8 cellular contexts compared by ENCODE assay signal in the genomic region with DNA sequence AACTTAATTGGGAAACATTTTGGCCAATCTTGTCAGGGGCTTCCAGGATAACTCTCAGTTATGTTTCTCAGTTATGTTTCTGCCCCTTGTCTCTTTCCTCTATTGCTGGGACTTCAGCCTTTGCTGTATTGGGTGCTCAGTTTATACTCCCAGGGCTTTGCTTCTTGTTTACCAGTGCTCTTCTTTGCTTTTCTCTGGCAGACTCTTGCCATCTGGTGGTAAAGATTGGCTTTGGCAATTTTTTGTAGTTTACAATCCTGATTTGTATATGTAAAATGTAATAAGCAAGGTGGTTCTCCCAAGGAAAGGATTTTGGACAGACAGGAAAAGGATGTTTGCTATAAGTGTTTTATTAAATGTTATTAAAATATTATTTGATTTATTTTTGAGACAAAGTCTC. TPM values are rescaled to one million over a fixed set of nuclear protein-coding genes. Genes with fewer than 3 reads are reported as not detected.
A peak's percentile ranks its signal among the peaks of the same experiment; 100 is the strongest.
DNase-seq lines count a peak whose midpoint lies in the region; ATAC-seq, FAIRE-seq and TF ChIP-seq lines count a peak whose summit lies in the region.

No MANE protein-coding gene starts in this region.

- H3K4me3 ChIP-seq in AG09309 (ENCODE audit: control insufficient read depth, low read depth, low read length): no peak overlapping the region
- H3K4me3 ChIP-seq in K562: no peak overlapping the region
- H3K4me3 ChIP-seq in left lung: no peak overlapping the region

- no peaks in the 10 kb centered on the region for H3K9me1 ChIP-seq in K562 (ENCODE audit: control insufficient read depth, insufficient read depth, low read length)

- intact Hi-C loops in K562 (cut with micrococcal nuclease) (loop anchor here (1.0 kb wide), 1 partner anchor 151 kb away; no protein-coding TSS in a partner anchor), left lung (cut with DNase I) (no loop called here)

- no peak overlapping the region for H3K4me2 ChIP-seq in K562 (ENCODE audit: insufficient read depth, low read length)

- no peak overlapping the region for H3K9ac ChIP-seq in K562 (ENCODE audit: insufficient read depth in 1 of 2, low read depth in 2 of 2, low read length in 2 of 2)

- no peak overlapping the region for H3K27ac ChIP-seq in K562 (ENCODE audit: extremely low read depth, low read depth, low read length)
- H3K27ac ChIP-seq in left lung: no peak overlapping the region

- TF ChIP-seq EP300 in K562 (IDR thresholded peaks at IDR 0.05; ENCODE audit: low read length): no peak

- no peaks in the 10 kb centered on the region for H3K9me3 ChIP-seq in K562 (replicated peaks; ENCODE audit: control insufficient read depth, insufficient read depth, low read depth, low read length)
- no peaks in the 10 kb centered on the region for H3K9me3 ChIP-seq in left lung

- TF ChIP-seq POLR2A in GM12891 (IDR thresholded peaks at IDR 0.05; ENCODE audit: low read depth, low read length) (no peak), K562 (conservative IDR thresholded peaks at IDR 0.05) (no peak)

- in situ Hi-C loops in K562 (cut with MboI): no loop called here

- no peaks in the 10 kb centered on the region for H4K20me1 ChIP-seq in K562 (replicated peaks; ENCODE audit: control insufficient read depth, insufficient read depth, low read length)

- peak; percentile 72 for ATAC-seq in K562
- ATAC-seq in left lung: peak; percentile 47
- no peak for ATAC-seq in GM19395 (IDR thresholded peaks at IDR 0.05; ENCODE audit: unreplicated experiment)
- no peak for ATAC-seq in GM21528 (IDR thresholded peaks at IDR 0.05; ENCODE audit: low FRiP score, unreplicated experiment)
- no peak for ATAC-seq in GM21717 (IDR thresholded peaks at IDR 0.05; ENCODE audit: unreplicated experiment)

- FAIRE-seq in GM12891 (lab: Jason Lieb, UNC) (no peak), K562 (lab: Jason Lieb, UNC) (peak; percentile 75)

- H3K79me2 ChIP-seq in K562 (ENCODE audit: control insufficient read depth, insufficient read depth, low read length): no peaks in the 10 kb centered on the region

- POLR2A ChIA-PET in K562 (lab: Yijun Ruan, JAX): interaction anchor here (1.2 kb wide), 1 partner anchor 9 kb away, joined by 3 read pairs; no protein-coding TSS in a partner anchor

- no TSS peak for BruUV-seq in K562 (replicated peaks; lab: Mats Ljungman, UMichigan)

- TF ChIP-seq CTCF in AG09309 (IDR thresholded peaks at IDR 0.05; ENCODE audit: control insufficient read depth, insufficient read depth, low read depth, low read length, missing control alignments) (peak; percentile 64), K562 (IDR thresholded peaks at IDR 0.05 in 2 of 3, conservative IDR thresholded peaks at IDR 0.05 in 1 of 3; ENCODE audit: insufficient read depth in 2 of 3, low read depth in 1 of 3, low read length in 3 of 3) (peak; percentile 46 to 69 (median 47); a peak in 5 of 6 replicates), left lung (IDR thresholded peaks at IDR 0.05) (peak in 1 of 2 donors; percentile 33)

- TF ChIP-seq RAD21 in K562 (CRISPR knock-in tag; conservative IDR thresholded peaks at IDR 0.05 in 1 of 2, IDR thresholded peaks at IDR 0.05 in 1 of 2): peak; percentile 45 to 63

- H3K36me3 ChIP-seq in K562 (ENCODE audit: control insufficient read depth, insufficient read depth, low read length) (peaks cover 19% of the 10 kb centered on the region; the same call in 1 of the 3 replicates), left lung (peaks cover 0 to 33% of the 10 kb centered on the region in 2 donors)

- H3K27me3 ChIP-seq in K562 (ENCODE audit: control insufficient read depth in 2 of 2, insufficient read depth in 2 of 2, low read length in 2 of 2) (no peaks in the 10 kb centered on the region), left lung (no peaks in the 10 kb centered on the region)

- DNase-seq in AG09309 (ENCODE audit: low read depth) (peak; percentile 21), GM12891 (ENCODE audit: insufficient read length, low spot score) (peak; percentile 6), NCI-H2227 treated with DMSO at 0.1 percent for 48 hours (lab: John Stamatoyannopoulos, UW) (peak; percentile 50), K562 (ENCODE audit: extremely low read depth in 1 of 4, low spot score in 3 of 4) (peak in 2 of 4 experiments; percentile 13 to 24), left lung (no peak)

- CTCF ChIA-PET in K562 (lab: Yijun Ruan, JAX; ENCODE audit: low intra/inter-chr PET ratio): interaction anchor here (0.7 to 1.6 kb wide), 3 partner anchors 151 to 616 kb away, joined by 3 to 11 read pairs (median 4); no protein-coding TSS in a partner anchor

- H2AFZ ChIP-seq in K562 (ENCODE audit: low read depth, low read length): no peak overlapping the region

- H3K4me1 ChIP-seq in K562 (replicated peaks in 1 of 2; ENCODE audit: control insufficient read depth in 2 of 2, insufficient read depth in 2 of 2, low read length in 2 of 2) (no peaks in the 10 kb centered on the region), left lung (peaks cover 0 to 4% of the 10 kb centered on the region in 2 donors)

TF ChIP-seq in GM12891, 5 proteins besides CTCF, POLR2A, EP300 and RAD21 (continues in another document):
- TF ChIP-seq PAX5 (IDR thresholded peaks at IDR 0.05; ENCODE audit: insufficient read depth, low read length, severe bottlenecking): no peak
- TF ChIP-seq TAF1 (IDR thresholded peaks at IDR 0.05; ENCODE audit: low read depth, low read length): no peak
- no peak for TF ChIP-seq POU2F2 (IDR thresholded peaks at IDR 0.05; ENCODE audit: low read depth, low read length)

TF ChIP-seq in K562, 482 proteins besides CTCF, POLR2A, EP300 and RAD21 (continues in another document):
- TF ChIP-seq FOXK2 (conservative IDR thresholded peaks at IDR 0.05 in 1 of 2, IDR thresholded peaks at IDR 0.05 in 1 of 2; ENCODE audit: low read depth in 2 of 2) (peak; percentile 71 to 80; a peak in 3 of 4 replicates), KDM1A (IDR thresholded peaks at IDR 0.05) (no peak)

RNA-seq across cellular contexts. Expression of gene FABP3, which starts 37.9 kb away (rescaled TPM):
- polyA plus RNA-seq in GM12891 (2012; ENCODE audit: low read depth, missing spikeins): 13.0 TPM
- not detected in 2 replicates for total RNA-seq in K562 (2011; cell fraction: chromatin; rRNA removed; ENCODE audit: low replicate concordance)
- not detected in 2 replicates for total RNA-seq in K562 (2011; cell fraction: nucleolus; rRNA removed)
- total RNA-seq in K562 (2011; cell fraction: nucleoplasm; rRNA removed): not detected in 2 replicates
- total RNA-seq in K562 (2014; rRNA removed): not detected in 2 replicates
- not detected in 2 replicates for total RNA-seq in K562 (2014; rRNA removed; fragmentation: Illumina TruSeq; extraction: Trizol)
- total RNA-seq in K562 (2015; rRNA removed; fragmentation: Illumina TruSeq; extraction: Trizol): not detected in 2 replicates
- not detected in 2 replicates for total RNA-seq in K562 (2021)
- polyA plus RNA-seq in K562 (2011; rRNA removed): not detected in 2 replicates
- not detected in 2 replicates for polyA plus RNA-seq in K562 (2011; cell fraction: cytosol; rRNA removed)
- not detected in 2 replicates for polyA plus RNA-seq in K562 (2011; cell fraction: nucleus; rRNA removed)
- 0.28 and 0.38 TPM in 2 replicates for polyA plus RNA-seq in K562 (2012)
- not detected in 2 replicates for polyA plus RNA-seq in K562 (2014; fragmentation: Illumina TruSeq; extraction: Trizol)
- under 1 TPM in 1 of 2 experiments, not detected in 1; 0.22 TPM for polyA plus RNA-seq in K562 (2014; fragmentation: Nextera tagmentation; extraction: Ambion mirVana)
- not detected in 2 replicates for polyA plus RNA-seq in K562 (2014; rRNA removed)
- not detected in 2 replicates for polyA minus RNA-seq in K562 (2011; rRNA and poly(A)+ RNA removed)
- polyA minus RNA-seq in K562 (2011; cell fraction: cytosol; rRNA and poly(A)+ RNA removed): not detected in 2 replicates
- not detected in 2 replicates for polyA minus RNA-seq in K562 (2011; cell fraction: nucleus; rRNA and poly(A)+ RNA removed)
- 10 to 100 TPM; 17.1 to 71.0 TPM for total RNA-seq in left lung

RNA-seq across cellular contexts. Expression of gene ZCCHC17, which starts 38.2 kb away (rescaled TPM):
- polyA plus RNA-seq in GM12891 (2012; ENCODE audit: low read depth, missing spikeins): 31.2 TPM
- total RNA-seq in K562 (2011; cell fraction: chromatin; rRNA removed; ENCODE audit: low replicate concordance): 27.0 and 34.0 TPM in 2 replicates
- total RNA-seq in K562 (2011; cell fraction: nucleolus; rRNA removed): 19.2 and 20.9 TPM in 2 replicates
- total RNA-seq in K562 (2011; cell fraction: nucleoplasm; rRNA removed): 24.3 and 31.5 TPM in 2 replicates
- total RNA-seq in K562 (2014; rRNA removed) (49.7 and 52.9 TPM in 2 replicates), K562 (2014; rRNA removed; fragmentation: Illumina TruSeq; extraction: Trizol) (74.7 and 89.2 TPM in 2 replicates), K562 (2015; rRNA removed; fragmentation: Illumina TruSeq; extraction: Trizol) (72.4 and 74.2 TPM in 2 replicates), K562 (2021) (46.9 and 49.2 TPM in 2 replicates), left lung (10 to 100 TPM; 20.1 to 23.4 TPM)
- polyA plus RNA-seq in K562 (2011; rRNA removed) (81.2 and 87.8 TPM in 2 replicates), K562 (2014; fragmentation: Illumina TruSeq; extraction: Trizol) (82.4 and 96.7 TPM in 2 replicates), K562 (2014; fragmentation: Nextera tagmentation; extraction: Ambion mirVana) (100 to 1,000 TPM; 104 to 150 TPM), K562 (2014; rRNA removed) (58.2 and 63.7 TPM in 2 replicates)
- polyA plus RNA-seq in K562 (2011; cell fraction: cytosol; rRNA removed): 40.2 and 52.3 TPM in 2 replicates
- polyA plus RNA-seq in K562 (2011; cell fraction: nucleus; rRNA removed): 18.2 and 30.1 TPM in 2 replicates
- polyA plus RNA-seq in K562 (2012): 45.0 and 64.6 TPM in 2 replicates
- 52.2 and 53.3 TPM in 2 replicates for polyA minus RNA-seq in K562 (2011; rRNA and poly(A)+ RNA removed)
- polyA minus RNA-seq in K562 (2011; cell fraction: cytosol; rRNA and poly(A)+ RNA removed): 12.5 and 17.4 TPM in 2 replicates
- polyA minus RNA-seq in K562 (2011; cell fraction: nucleus; rRNA and poly(A)+ RNA removed): 7.3 and 15.4 TPM in 2 replicates

RNA-seq across cellular contexts. Expression of gene SNRNP40, which starts 38.4 kb away (rescaled TPM):
- polyA plus RNA-seq in GM12891 (2012; ENCODE audit: low read depth, missing spikeins): 46.9 TPM
- 175 and 251 TPM in 2 replicates for total RNA-seq in K562 (2011; cell fraction: chromatin; rRNA removed; ENCODE audit: low replicate concordance)
- 114 and 139 TPM in 2 replicates for total RNA-seq in K562 (2011; cell fraction: nucleolus; rRNA removed)
- total RNA-seq in K562 (2011; cell fraction: nucleoplasm; rRNA removed): 164 and 175 TPM in 2 replicates
- total RNA-seq in K562 (2014; rRNA removed) (278 and 343 TPM in 2 replicates), K562 (2014; rRNA removed; fragmentation: Illumina TruSeq; extraction: Trizol) (198 and 205 TPM in 2 replicates), K562 (2015; rRNA removed; fragmentation: Illumina TruSeq; extraction: Trizol) (192 and 193 TPM in 2 replicates), K562 (2021) (163 and 164 TPM in 2 replicates), left lung (10 to 100 TPM; 33.9 to 46.5 TPM)
- polyA plus RNA-seq in K562 (2011; rRNA removed) (184 and 230 TPM in 2 replicates), K562 (2014; fragmentation: Illumina TruSeq; extraction: Trizol) (147 and 155 TPM in 2 replicates), K562 (2014; fragmentation: Nextera tagmentation; extraction: Ambion mirVana) (10 to 100 TPM; 48.7 to 58.0 TPM), K562 (2014; rRNA removed) (158 and 209 TPM in 2 replicates)
- 182 and 183 TPM in 2 replicates for polyA plus RNA-seq in K562 (2011; cell fraction: cytosol; rRNA removed)
- polyA plus RNA-seq in K562 (2011; cell fraction: nucleus; rRNA removed): 113 and 118 TPM in 2 replicates
- 80.7 and 123 TPM in 2 replicates for polyA plus RNA-seq in K562 (2012)
- 305 and 349 TPM in 2 replicates for polyA minus RNA-seq in K562 (2011; rRNA and poly(A)+ RNA removed)
- polyA minus RNA-seq in K562 (2011; cell fraction: cytosol; rRNA and poly(A)+ RNA removed): 133 and 157 TPM in 2 replicates
- 58.4 and 89.9 TPM in 2 replicates for polyA minus RNA-seq in K562 (2011; cell fraction: nucleus; rRNA and poly(A)+ RNA removed)

Comparison
In these comparisons a context has a peak if more than half of its experiments do, and no peak if none do; other contexts are left out.
1. DNase-seq: peak in AG09309 (single experiment), GM12891 (single experiment) and NCI-H2227 treated with DMSO at 0.1 percent for 48 hours (single experiment); none in left lung (0 of 2).
2. ATAC-seq: peak in K562 (single experiment) and left lung (single experiment); none in GM19395 (single experiment), GM21528 (single experiment) and GM21717 (single experiment).
3. RNA of gene FABP3, which starts 37.9 kb away (total RNA-seq): 17.1 to 71.0 TPM in left lung; not detected in K562; every median in the first group is over 10 times any median in the second.